ENCODE assay signal across 9 cellular contexts in genomic region chr14:104970231-104971068, GRCh38. TPM values are rescaled to one million over a fixed set of nuclear protein-coding genes. Genes with fewer than 3 reads are reported as not detected.
DNase-seq lines count a peak whose midpoint lies in the region; ATAC-seq and TF ChIP-seq lines count a peak whose summit lies in the region.
"Had no signal": no experiment of that assay in that cellular context is flagged by ENCODE, and none has a peak within 500 bp of the region (broad histone marks: within the 10 kb centered on the region; RNA-seq: fewer than 3 reads in every experiment).

No MANE protein-coding gene starts in this region.

- H3K4me3 Mint-ChIP-seq in CD4-positive, alpha-beta memory T cell: no peak overlapping the region
- H3K4me3 Mint-ChIP-seq: T-helper 1 cell treated with Interleukin-12 subunit alpha and Interleukin-12 subunit beta and Interleukin-4 antibody, amounts not matched to agents 30 μg/mL and 1 μg/mL, for 36 hours had no signal

- no peak overlapping the region for H3K18ac ChIP-seq in trophoblast cell (ENCODE audit: low read length)

- intact Hi-C loops in CD4-positive, alpha-beta memory T cell (cut with micrococcal nuclease): no loop called here

- H3K23ac ChIP-seq in trophoblast cell (ENCODE audit: low read length): no peak overlapping the region

- CTCF ChIA-PET in RWPE1 (lab: Yijun Ruan, JAX): interaction anchor here (0.8 to 1.2 kb wide), 2 partner anchors 9 to 76 kb away, joined by 3 to 4 read pairs; no protein-coding TSS in a partner anchor
- CTCF ChIA-PET in CD4-positive, alpha-beta memory T cell (lab: Charles Lee; ENCODE audit: partially characterized antibody): interaction anchor here (7.1 kb wide), 1 partner anchor 75 kb away, joined by 162 read pairs; no protein-coding TSS in a partner anchor

- no peaks in the 10 kb centered on the region for H3K27me3 ChIP-seq in trophoblast cell (ENCODE audit: insufficient read depth, low read length)
- peaks cover 6% of the 10 kb centered on the region for H3K27me3 ChIP-seq in CD4-positive, alpha-beta memory T cell (ENCODE audit: insufficient read depth, low read length)

- ATAC-seq in HG02588 (IDR thresholded peaks at IDR 0.05; ENCODE audit: unreplicated experiment) (no peak), GM18858 (IDR thresholded peaks at IDR 0.05; ENCODE audit: unreplicated experiment) (no peak)

- H3K4me3 ChIP-seq in fibroblast of mammary gland (ENCODE audit: control insufficient read depth, low read depth, low read length) (peak overlapping the region; percentile 78), trophoblast cell (ENCODE audit: low read depth, low read length) (no peak overlapping the region)
- no peak overlapping the region for H3K4me3 ChIP-seq in CD4-positive, alpha-beta memory T cell (ENCODE audit: low read length in 2 of 2)

- H4K8ac ChIP-seq in trophoblast cell (ENCODE audit: low read depth, low read length): no peak overlapping the region

- no peak overlapping the region for H3K14ac ChIP-seq in trophoblast cell (ENCODE audit: low read length)

- peaks cover 4 to 7% of the 10 kb centered on the region in 2 donors for H3K27me3 Mint-ChIP-seq in CD4-positive, alpha-beta memory T cell

- peaks cover 2% of the 10 kb centered on the region for H3K9me3 ChIP-seq in trophoblast cell (ENCODE audit: insufficient read depth, low read depth, low read length)
- H3K9me3 ChIP-seq in CD4-positive, alpha-beta memory T cell (ENCODE audit: control insufficient read depth in 1 of 2, low read length in 2 of 2): no peaks in the 10 kb centered on the region

- H3K36me3 Mint-ChIP-seq in CD4-positive, alpha-beta memory T cell: no peaks in the 10 kb centered on the region

- no peaks in the 10 kb centered on the region for H3K36me3 ChIP-seq in trophoblast cell (ENCODE audit: control insufficient read depth in 1 of 2, insufficient read depth in 2 of 2, low read length in 2 of 2)
- no peaks in the 10 kb centered on the region for H3K36me3 ChIP-seq in CD4-positive, alpha-beta memory T cell (ENCODE audit: insufficient read depth, low read length)

- peaks cover 0 to 2% (median 0%) of the 10 kb centered on the region in 8 donors for H3K9me3 Mint-ChIP-seq in CD4-positive, alpha-beta memory T cell
- H3K9me3 Mint-ChIP-seq: T-helper 1 cell treated with Interleukin-12 subunit alpha and Interleukin-12 subunit beta and Interleukin-4 antibody, amounts not matched to agents 30 μg/mL and 1 μg/mL, for 36 hours had no signal

- no peak overlapping the region for H3K4me2 ChIP-seq in trophoblast cell (ENCODE audit: low read length)

- peak overlapping the region; percentile 100 for H3K27ac ChIP-seq in RWPE1
- H3K27ac ChIP-seq in trophoblast cell (ENCODE audit: low read depth, low read length): no peak overlapping the region
- no peak overlapping the region for H3K27ac ChIP-seq in CD4-positive, alpha-beta memory T cell (ENCODE audit: low read depth, low read length)

- H4K91ac ChIP-seq in trophoblast cell (ENCODE audit: low read depth, low read length): peak overlapping the region; percentile 63

- TF ChIP-seq CTCF in RWPE1 (conservative IDR thresholded peaks at IDR 0.05; ENCODE audit: low read depth) (no peak), fibroblast of mammary gland (conservative IDR thresholded peaks at IDR 0.05; ENCODE audit: control insufficient read depth, insufficient read depth, low read depth, low read length) (no peak)

- peaks cover 23 to 45% of the 10 kb centered on the region in 2 experiments for H3K4me1 ChIP-seq in trophoblast cell (ENCODE audit: control insufficient read depth in 1 of 2, insufficient read depth in 2 of 2, low read length in 2 of 2)
- H3K4me1 ChIP-seq in CD4-positive, alpha-beta memory T cell (ENCODE audit: insufficient read depth, low read length): peaks cover 4% of the 10 kb centered on the region

- no peak overlapping the region for H3K4ac ChIP-seq in trophoblast cell (ENCODE audit: low read depth, low read length)

- H2BK5ac ChIP-seq in trophoblast cell (ENCODE audit: low read depth, low read length, poor library complexity): no peak overlapping the region

- POLR2A ChIA-PET in RWPE1 (lab: Yijun Ruan, JAX; ENCODE audit: low non-redundant PET): interaction anchor here (0.7 to 1.2 kb wide), 4 partner anchors 16 to 116 kb away, joined by 3 read pairs; no protein-coding TSS in a partner anchor
- POLR2A ChIA-PET in CD4-positive, alpha-beta memory T cell (lab: Charles Lee; ENCODE audit: partially characterized antibody): interaction anchor here (0.6 kb wide), 1 partner anchor 75 kb away, joined by 4 read pairs; no protein-coding TSS in a partner anchor

- H2AFZ ChIP-seq in trophoblast cell (ENCODE audit: insufficient read depth, low read length, poor library complexity): no peak overlapping the region

- DNase-seq in Caki2 (ENCODE audit: low read depth) (peak; percentile 95), RWPE1 (ENCODE audit: low spot score) (peak; percentile 79), fibroblast of mammary gland (ENCODE audit: low read depth) (peak; percentile 96), trophoblast cell (peak; percentile 61 to 67)
- DNase-seq in CD4-positive, alpha-beta memory T cell: no peak
- DNase-seq in activated naive CD4-positive, alpha-beta T cell treated with Interleukin-2 at 50 U/mL for 16 hours: no peak

- H3K27ac Mint-ChIP-seq in CD4-positive, alpha-beta memory T cell: no peak overlapping the region
- H3K27ac Mint-ChIP-seq: T-helper 1 cell treated with Interleukin-12 subunit alpha and Interleukin-12 subunit beta and Interleukin-4 antibody, amounts not matched to agents 30 μg/mL and 1 μg/mL, for 36 hours had no signal

- H2AK5ac ChIP-seq in trophoblast cell (ENCODE audit: low read length): peak overlapping the region; percentile 8

- WGBS in trophoblast cell (ENCODE audit: extremely low coverage, insufficient coverage, insufficient read length): no CpG with 5 or more reads among the region's 19 CpGs

- no peak overlapping the region for H2BK120ac ChIP-seq in trophoblast cell (ENCODE audit: insufficient read depth, low read length, poor library complexity)

- no peak overlapping the region for H4K12ac ChIP-seq in trophoblast cell (ENCODE audit: low read depth, low read length)

- peak overlapping the region; percentile 12 for H2BK12ac ChIP-seq in trophoblast cell (ENCODE audit: low read length)

- no peak overlapping the region for H3K9ac ChIP-seq in trophoblast cell (ENCODE audit: low read length)

- in situ Hi-C loops in Caki2 (cut with HindIII; ENCODE audit: low pct_unique_long_range_greater_than_20kb, low sequenced_read_pairs): no loop called here

- peaks cover 0 to under 1% (median 0%) of the 10 kb centered on the region in 4 donors for H3K4me1 Mint-ChIP-seq in CD4-positive, alpha-beta memory T cell

- H3K79me1 ChIP-seq in trophoblast cell (ENCODE audit: low read length): no peaks in the 10 kb centered on the region

- no peaks in the 10 kb centered on the region for H3K79me2 ChIP-seq in trophoblast cell (ENCODE audit: control insufficient read depth, insufficient read depth, low read length, poor library complexity)

RNA-seq across cellular contexts. Expression of gene AHNAK2, which starts 7.7 kb away (rescaled TPM):
- 37.7 and 40.7 TPM in 2 replicates for total RNA-seq in Caki2 (2014; rRNA removed; shearing (Covaris generic); ENCODE audit: low replicate concordance)
- polyA plus RNA-seq in trophoblast cell (2013): 1.2 and 1.5 TPM in 2 replicates
- total RNA-seq in CD4-positive, alpha-beta memory T cell: under 1 TPM; 0.06 to 0.15 TPM
- not detected for polyA plus RNA-seq in CD4-positive, alpha-beta memory T cell

RNA-seq across cellular contexts. Expression of gene CLBA1, which starts 15.1 kb away (rescaled TPM):
- 4.2 and 9.7 TPM in 2 replicates for total RNA-seq in Caki2 (2014; rRNA removed; shearing (Covaris generic); ENCODE audit: low replicate concordance)
- polyA plus RNA-seq in trophoblast cell (2013): 2.2 and 2.6 TPM in 2 replicates
- 1 to 10 TPM; 1.3 to 1.6 TPM for total RNA-seq in CD4-positive, alpha-beta memory T cell
- polyA plus RNA-seq in CD4-positive, alpha-beta memory T cell: 1 to 10 TPM; 1.2 to 1.3 TPM

RNA-seq across cellular contexts. Expression of gene PLD4, which starts 45.8 kb away (rescaled TPM):
- not detected in 2 replicates for total RNA-seq in Caki2 (2014; rRNA removed; shearing (Covaris generic); ENCODE audit: low replicate concordance)
- polyA plus RNA-seq in trophoblast cell (2013): 0.04 and 0.08 TPM in 2 replicates
- total RNA-seq in CD4-positive, alpha-beta memory T cell: not detected
- under 1 TPM in 1 of 2 donors, not detected in 1; 0.68 TPM for polyA plus RNA-seq in CD4-positive, alpha-beta memory T cell

RNA-seq across cellular contexts. Expression of gene CDCA4, which starts 50.4 kb away (rescaled TPM):
- total RNA-seq in Caki2 (2014; rRNA removed; shearing (Covaris generic); ENCODE audit: low replicate concordance): 30.3 and 36.6 TPM in 2 replicates
- polyA plus RNA-seq in trophoblast cell (2013): 16.8 and 18.1 TPM in 2 replicates
- 10 to 100 TPM; 17.1 to 19.0 TPM for total RNA-seq in CD4-positive, alpha-beta memory T cell
- 10 to 100 TPM; 18.7 to 20.9 TPM for polyA plus RNA-seq in CD4-positive, alpha-beta memory T cell

Comparison
In these comparisons a context has a peak if more than half of its experiments do, and no peak if none do; other contexts are left out.
1. DNase-seq: peak in Caki2 (single experiment), RWPE1 (single experiment), fibroblast of mammary gland (single experiment) and trophoblast cell (2 of 2); none in CD4-positive, alpha-beta memory T cell (0 of 5) and activated naive CD4-positive, alpha-beta T cell treated with Interleukin-2 at 50 U/mL for 16 hours (single experiment).
2. RNA of gene AHNAK2, which starts 7.7 kb away (total RNA-seq): 37.7 to 40.7 TPM in Caki2; 0.06 to 0.15 TPM in CD4-positive, alpha-beta memory T cell; every median in the first group is over 10 times any median in the second.